In the genomic region with DNA sequence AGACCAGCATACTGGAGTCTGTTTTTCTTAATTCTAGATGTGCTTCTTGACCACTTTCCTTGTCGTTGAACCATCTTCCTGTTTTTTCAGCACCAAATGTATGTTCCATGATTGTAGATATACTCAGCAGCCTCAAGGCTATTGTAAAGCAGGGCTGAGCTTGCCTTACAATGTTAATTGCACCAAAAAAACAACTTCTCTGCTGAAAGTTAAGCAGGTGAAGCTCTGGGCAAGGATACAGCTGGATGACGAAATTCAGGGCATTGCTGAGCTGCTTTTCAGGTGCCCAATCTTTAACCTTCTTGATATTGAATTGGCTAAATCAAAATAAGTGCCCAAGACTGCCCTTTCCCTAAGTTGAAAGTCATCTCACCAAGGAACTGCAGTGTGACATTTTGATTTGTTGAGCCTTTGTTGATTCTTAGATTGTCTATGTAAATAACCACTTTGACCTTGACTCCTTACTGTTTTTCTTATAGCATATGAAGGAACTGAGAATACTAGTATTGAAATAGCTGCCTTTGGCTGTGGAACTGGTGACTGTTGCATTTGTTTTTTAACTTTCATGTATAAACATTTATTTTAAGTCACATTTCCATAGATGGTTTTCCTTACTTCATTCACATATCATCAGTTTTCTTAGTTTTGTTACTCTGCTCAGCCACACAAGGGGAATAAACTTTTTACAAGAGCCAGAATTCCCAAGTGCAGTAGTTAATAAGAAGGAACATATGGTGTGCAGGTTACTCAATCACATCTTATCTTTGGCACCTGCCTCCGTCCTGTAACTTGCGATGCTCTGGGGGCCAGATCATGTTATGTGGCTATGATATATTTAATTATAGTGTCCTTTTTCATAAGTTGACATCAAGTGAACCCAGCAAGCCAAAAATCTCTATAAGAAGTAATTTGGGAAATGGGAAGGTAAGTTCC, we compare ENCODE assay signal across 31 cellular contexts. TPM values are rescaled to one million over a fixed set of nuclear protein-coding genes. Genes with fewer than 3 reads are reported as not detected.
DNase-seq lines count a peak whose midpoint lies in the region; TF ChIP-seq lines count a peak whose summit lies in the region.
"Had no signal": no experiment of that assay in that cellular context is flagged by ENCODE, and none has a peak within 500 bp of the region (broad histone marks: within the 10 kb centered on the region; RNA-seq: fewer than 3 reads in every experiment).

No MANE protein-coding gene starts in this region.

- peak overlapping the region in 6 of 11 experiments; percentile 9 to 97 (median 90); a peak in 8 of 22 replicates for H3K4me2 ChIP-seq in BLaER1 treated with 17β-estradiol and CSF1 and Interleukin-3, amounts not matched to agents 10 nM and 100 nM
- H3K4me2 ChIP-seq in KMS-11 = peak overlapping the region; percentile 12; the same call in 1 of the 2 replicates

- CTCF ChIA-PET in activated naive CD4-positive, alpha-beta T cell treated with anti-CD3 and anti-CD28 coated beads, Interleukin-2, amount 10 ng/mL, durations not matched to agents 7 days and 5 days (lab: Charles Lee) = interaction anchor here (1.0 to 1.8 kb wide), 3 partner anchors 10 to 70 kb away, joined by 3 to 7 read pairs (median 3); no protein-coding TSS in a partner anchor

- no peaks in the 10 kb centered on the region for H3K36me3 Mint-ChIP-seq in brain
- H3K36me3 Mint-ChIP-seq in activated naive CD4-positive, alpha-beta T cell treated with anti-CD3 and anti-CD28 coated beads, Interleukin-2, amount 10 ng/mL, durations not matched to agents 7 days and 5 days = no peaks in the 10 kb centered on the region

- TF ChIP-seq CTCF in KMS-11 (conservative IDR thresholded peaks at IDR 0.05; ENCODE audit: low read depth, low read length) (no peak), brain (conservative IDR thresholded peaks at IDR 0.05) (no peak), adrenal gland (IDR thresholded peaks at IDR 0.05) (no peak)

- peaks cover 75% of the 10 kb centered on the region for H3K79me2 ChIP-seq in KMS-11 (ENCODE audit: insufficient read depth, low read depth)

- 0 out of 22 replicates have a peak, but pooled peaks cover 0 to 7% (median 0%) of the 10 kb centered on the region in 11 experiments for H3K36me3 ChIP-seq in BLaER1 treated with 17β-estradiol and CSF1 and Interleukin-3, amounts not matched to agents 10 nM and 100 nM
- H3K36me3 ChIP-seq in KMS-11 (ENCODE audit: insufficient read depth) (no peaks in the 10 kb centered on the region), neuron (ENCODE audit: insufficient read depth, low read length) (no peaks in the 10 kb centered on the region), adrenal gland (replicated peaks in 1 of 2) (no peaks in the 10 kb centered on the region)
- H3K36me3 ChIP-seq: brain microvascular endothelial cell, HAP-1, neutrophil, right lobe of liver had no signal

- H3K9me3 Mint-ChIP-seq in brain = no peaks in the 10 kb centered on the region
- H3K9me3 Mint-ChIP-seq in activated naive CD4-positive, alpha-beta T cell treated with anti-CD3 and anti-CD28 coated beads, Interleukin-2, amount 10 ng/mL, durations not matched to agents 7 days and 5 days = no peaks in the 10 kb centered on the region
- H3K9me3 Mint-ChIP-seq: activated T-cell treated with anti-CD3 and anti-CD28 coated beads, Interleukin-2, amount 50 U/mL, for 24 hours; stimulated activated naive B cell treated with anti-CD40 and anti-IgM and Interleukin-4, amounts not matched to agents 10 μg/mL and 1 μg/mL and 100 μg/mL, for 72 hours; T-helper 2 cell treated with Interferon-gamma antibody and Interleukin-4, amounts not matched to agents 5 μg/mL and 100 μg/mL, for 36 hours had no signal

- peak overlapping the region in 1 of 5 experiments; percentile 44 for H3K27ac Mint-ChIP-seq in brain
- no peak overlapping the region for H3K27ac Mint-ChIP-seq in activated naive CD4-positive, alpha-beta T cell treated with anti-CD3 and anti-CD28 coated beads, Interleukin-2, amount 10 ng/mL, durations not matched to agents 7 days and 5 days
- H3K27ac Mint-ChIP-seq: activated T-cell treated with anti-CD3 and anti-CD28 coated beads, Interleukin-2, amount 50 U/mL, for 24 hours; B cell; stimulated activated naive B cell treated with anti-CD40 and anti-IgM and Interleukin-4, amounts not matched to agents 10 μg/mL and 1 μg/mL and 100 μg/mL, for 72 hours; T-helper 2 cell treated with Interferon-gamma antibody and Interleukin-4, amounts not matched to agents 5 μg/mL and 100 μg/mL, for 36 hours had no signal

- no peak overlapping the region for H2AFZ ChIP-seq in KMS-11 (ENCODE audit: low read depth)
- no peak overlapping the region for H2AFZ ChIP-seq in neuron (ENCODE audit: low read depth, low read length)

- WGBS in adrenal gland, 4 donors = 77 to 84% (median 80%) methylated on average over 4 of the region's 4 CpGs

- H3K9ac ChIP-seq in BLaER1 treated with 17β-estradiol and CSF1 and Interleukin-3, amounts not matched to agents 10 nM and 100 nM = no peak overlapping the region
- no peak overlapping the region for H3K9ac ChIP-seq in KMS-11

- H3K4me1 ChIP-seq in BLaER1 treated with 17β-estradiol and CSF1 and Interleukin-3, amounts not matched to agents 10 nM and 100 nM = peaks cover 22 to 35% (median 31%) of the 10 kb centered on the region in 10 experiments
- H3K4me1 ChIP-seq in KMS-11 (ENCODE audit: low read depth, poor library complexity, severe bottlenecking) (peaks cover 52% of the 10 kb centered on the region), neuron (ENCODE audit: insufficient read depth, low read length) (peaks cover 41% of the 10 kb centered on the region), adrenal gland (replicated peaks in 1 of 2) (peaks cover 5 to 18% of the 10 kb centered on the region in 2 donors)

- peaks cover 16% of the 10 kb centered on the region for H3K27me3 Mint-ChIP-seq in brain
- H3K27me3 Mint-ChIP-seq in activated naive CD4-positive, alpha-beta T cell treated with anti-CD3 and anti-CD28 coated beads, Interleukin-2, amount 10 ng/mL, durations not matched to agents 7 days and 5 days = peaks cover 4% of the 10 kb centered on the region
- H3K27me3 Mint-ChIP-seq: activated T-cell treated with anti-CD3 and anti-CD28 coated beads, Interleukin-2, amount 50 U/mL, for 24 hours; B cell; stimulated activated naive B cell treated with anti-CD40 and anti-IgM and Interleukin-4, amounts not matched to agents 10 μg/mL and 1 μg/mL and 100 μg/mL, for 72 hours had no signal

- H3K27ac ChIP-seq in BLaER1 treated with 17β-estradiol and CSF1 and Interleukin-3, amounts not matched to agents 10 nM and 100 nM = no peak overlapping the region
- H3K27ac ChIP-seq in KMS-11 (no peak overlapping the region), adrenal gland (no peak overlapping the region)
- H3K27ac ChIP-seq: brain microvascular endothelial cell, neutrophil, right lobe of liver had no signal

- no peaks in the 10 kb centered on the region for H3K9me3 ChIP-seq in BLaER1 treated with 17β-estradiol and CSF1 and Interleukin-3, amounts not matched to agents 10 nM and 100 nM (replicated peaks in 1 of 11)
- H3K9me3 ChIP-seq in neuron (ENCODE audit: low read length) = no peaks in the 10 kb centered on the region
- no peaks in the 10 kb centered on the region for H3K9me3 ChIP-seq in adrenal gland (replicated peaks in 1 of 3)
- H3K9me3 ChIP-seq: HAP-1, mucosa of descending colon, neutrophil, right lobe of liver had no signal

- H3K4me1 Mint-ChIP-seq in brain = peaks cover 66% of the 10 kb centered on the region
- H3K4me1 Mint-ChIP-seq in activated naive CD4-positive, alpha-beta T cell treated with anti-CD3 and anti-CD28 coated beads, Interleukin-2, amount 10 ng/mL, durations not matched to agents 7 days and 5 days = peaks cover 28% of the 10 kb centered on the region

- no peak for TF ChIP-seq POLR2A in adrenal gland (IDR thresholded peaks at IDR 0.05)

- intact Hi-C loops in adrenal gland (cut with DNase I) = loop anchor here in 1 of 2 donors (10.0 kb wide), 1 partner anchor 47 kb away; no protein-coding TSS in a partner anchor

- no peak for DNase-seq in iPS-NIHi7 (ENCODE audit: extremely low spot score)
- DNase-seq in activated naive CD4-positive, alpha-beta T cell treated with anti-CD3 and anti-CD28 coated beads, Interleukin-2, amount 10 ng/mL, durations not matched to agents 7 days and 5 days = no peak
- no peak for DNase-seq in dermis blood vessel endothelial cell
- no peak for DNase-seq in adrenal gland
- DNase-seq: activated CD4-positive, alpha-beta T cell treated with anti-CD3 and anti-CD28 coated beads for 48 hours; activated CD8-positive, alpha-beta memory T cell treated with anti-CD3 and anti-CD28 coated beads for 24 hours; activated gamma-delta T cell treated with Interleukin-2 at 50 U/mL for 16 hours; activated T-cell treated with anti-CD3 and anti-CD28 coated beads, Interleukin-2, amount 50 U/mL, for 24 hours; brain microvascular endothelial cell; DMS79; effector CD8-positive, alpha-beta T cell; GDM1; mucosa of descending colon; MV-4-11; NCI-H1436 treated with DMSO at 0.1 percent for 48 hours; NCI-H510A; right lobe of liver; SHP77; stimulated activated CD4-positive, alpha-beta T cell treated with anti-CD3 and anti-CD28 coated beads, Interleukin-12 subunit alpha, Interleukin-12 subunit beta, amount 100 ng/mL, for 4 hours; stimulated activated CD4-positive, alpha-beta T cell treated with anti-CD3 and anti-CD28 coated beads, Interleukin-4, amount 100 ng/mL, for 4 hours; stimulated activated naive B cell treated with anti-CD40 and anti-IgM and Interleukin-4, amounts not matched to agents 10 μg/mL and 1 μg/mL and 100 μg/mL, for 72 hours had no signal

- H3K27me3 ChIP-seq in BLaER1 treated with 17β-estradiol and CSF1 and Interleukin-3, amounts not matched to agents 10 nM and 100 nM = no peaks in the 10 kb centered on the region
- no peaks in the 10 kb centered on the region for H3K27me3 ChIP-seq in KMS-11 (ENCODE audit: insufficient read depth, low read depth)
- H3K27me3 ChIP-seq in neuron (ENCODE audit: insufficient read depth, low read length) = no peaks in the 10 kb centered on the region
- H3K27me3 ChIP-seq in adrenal gland = no peaks in the 10 kb centered on the region
- H3K27me3 ChIP-seq: brain microvascular endothelial cell, right lobe of liver had no signal

- H4K20me1 ChIP-seq in BLaER1 treated with 17β-estradiol and CSF1 and Interleukin-3, amounts not matched to agents 10 nM and 100 nM = peaks cover 0 to 66% (median 19%) of the 10 kb centered on the region in 11 experiments; a peak in 10 of 22 replicates
- no peaks in the 10 kb centered on the region for H4K20me1 ChIP-seq in KMS-11 (ENCODE audit: insufficient read depth)

- H3K4me3 Mint-ChIP-seq in brain = peak overlapping the region; percentile 66 to 83 (median 71)
- no peak overlapping the region for H3K4me3 Mint-ChIP-seq in activated naive CD4-positive, alpha-beta T cell treated with anti-CD3 and anti-CD28 coated beads, Interleukin-2, amount 10 ng/mL, durations not matched to agents 7 days and 5 days
- H3K4me3 Mint-ChIP-seq: activated T-cell treated with anti-CD3 and anti-CD28 coated beads, Interleukin-2, amount 50 U/mL, for 24 hours; B cell; stimulated activated naive B cell treated with anti-CD40 and anti-IgM and Interleukin-4, amounts not matched to agents 10 μg/mL and 1 μg/mL and 100 μg/mL, for 72 hours; T-helper 2 cell treated with Interferon-gamma antibody and Interleukin-4, amounts not matched to agents 5 μg/mL and 100 μg/mL, for 36 hours had no signal

- H3K4me3 ChIP-seq in BLaER1 treated with 17β-estradiol and CSF1 and Interleukin-3, amounts not matched to agents 10 nM and 100 nM = no peak overlapping the region
- no peak overlapping the region for H3K4me3 ChIP-seq in KMS-11 (IDR thresholded peaks at IDR 0.05; ENCODE audit: insufficient read depth, low read depth, low read length)
- H3K4me3 ChIP-seq in neuron (ENCODE audit: low read length) = peak overlapping the region; percentile 82
- no peak overlapping the region for H3K4me3 ChIP-seq in adrenal gland
- H3K4me3 ChIP-seq: lung, mucosa of descending colon, right lobe of liver had no signal

RNA-seq across cellular contexts. Expression of a gene that starts 3.1 kb away (rescaled TPM):
- polyA plus RNA-seq in brain (ENCODE audit: insufficient read depth, low read depth, low replicate concordance) (21.2 TPM), adrenal gland (10 to 100 TPM in 1 of 3 donors, 1 to 10 TPM in 2; 6.6 to 20.3 (median 9.4) TPM)
- total RNA-seq in dermis blood vessel endothelial cell (20.9 and 25.6 TPM in 2 replicates), adrenal gland (10 to 100 TPM; 13.8 to 29.0 (median 23.2) TPM)

RNA-seq across cellular contexts. Expression of a gene that starts 39.5 kb away (rescaled TPM):
- 6.1 TPM for polyA plus RNA-seq in brain (ENCODE audit: insufficient read depth, low read depth, low replicate concordance)
- total RNA-seq in dermis blood vessel endothelial cell = 3.2 and 5.8 TPM in 2 replicates
- total RNA-seq in adrenal gland = 10 to 100 TPM in 3 of 8 donors, 1 to 10 TPM in 5; 3.6 to 23.9 (median 9.4) TPM
- 10 to 100 TPM in 1 of 3 donors, 1 to 10 TPM in 2; 2.5 to 12.9 (median 8.0) TPM for polyA plus RNA-seq in adrenal gland
- total RNA-seq: HT-29 had no signal
